Comparison of ENCODE assay signal across 8 cellular contexts in the genomic region with DNA sequence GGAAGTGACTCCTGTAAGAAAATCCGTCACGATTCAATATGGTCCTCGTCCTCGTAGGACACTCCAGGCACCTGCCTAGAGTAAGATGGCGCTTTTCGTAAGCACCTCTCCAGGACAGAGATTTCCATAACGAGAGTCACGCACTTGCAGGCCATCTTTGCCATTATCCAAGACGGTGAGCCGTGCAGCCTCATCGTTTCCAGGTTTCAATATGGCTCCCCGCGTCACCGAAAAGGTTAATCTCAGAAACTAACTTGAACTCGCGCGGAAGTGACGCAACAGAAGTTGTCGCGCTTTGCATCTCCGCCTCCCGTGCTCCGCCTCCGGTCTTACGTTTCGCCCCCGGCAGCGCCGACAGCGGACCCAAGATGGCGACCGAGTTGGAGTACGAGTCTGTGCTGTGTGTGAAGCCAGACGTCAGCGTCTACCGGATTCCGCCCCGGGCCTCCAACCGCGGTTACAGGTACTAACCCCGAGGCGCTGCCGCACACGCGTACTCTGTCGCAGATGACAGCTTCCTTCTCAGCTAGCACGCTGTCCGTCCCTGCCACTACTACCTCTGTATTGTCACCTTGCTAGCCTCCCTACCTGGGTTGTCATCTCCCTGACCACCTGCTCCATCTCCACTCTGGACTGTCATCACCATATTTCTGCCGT.
A peak's percentile ranks its signal among the peaks of the same experiment; 100 is the strongest.
DNase-seq lines count a peak whose midpoint lies in the region; ATAC-seq and TF ChIP-seq lines count a peak whose summit lies in the region.

A gene (plus strand): TSS at position 354 of the 657 bp plus-strand sequence. CDS start 15 bp downstream, at position 369.

- peak; percentile 96 for ATAC-seq in GM19035 (IDR thresholded peaks at IDR 0.05; ENCODE audit: unreplicated experiment)
- ATAC-seq in HG03354 (IDR thresholded peaks at IDR 0.05; ENCODE audit: poor library complexity, severe bottlenecking, unreplicated experiment) = peak; percentile 94

- TF ChIP-seq CTCF in AG09319 (IDR thresholded peaks at IDR 0.05; ENCODE audit: low read depth, low read length) = no peak

- DNase-seq in AG09319 (ENCODE audit: extremely low read depth, low read depth) = peak; percentile 86
- DNase-seq in NCI-H446 treated with DMSO at 0.1 percent for 48 hours (lab: John Stamatoyannopoulos, UW) = peak; percentile 86
- peak; percentile 90 for DNase-seq in activated CD4-positive, CD25-positive, alpha-beta regulatory T cell treated with anti-CD3 and anti-CD28 coated beads, Interleukin-2, amount 50 U/mL, for 72 hours
- DNase-seq in cerebellar nuclear complex (lab: John Stamatoyannopoulos, UW) = peak; percentile 56 to 86
- peak; percentile 99 for DNase-seq in islet precursor cell
- peak; percentile 93 to 95 (median 94) for DNase-seq in stimulated activated CD4-positive, alpha-beta T cell treated with anti-CD3 and anti-CD28 coated beads, Interleukin-12 subunit alpha, Interleukin-12 subunit beta, amount 100 ng/mL, for 48 hours (ENCODE audit: low read depth in 2 of 3, low spot score in 1 of 3)

Comparison
In these comparisons a context has a peak if more than half of its experiments do, and no peak if none do; other contexts are left out.
1. Peak in every context shown above with its lines: DNase-seq and ATAC-seq.